ENCODE assay signal across 8 cellular contexts in the genomic region with DNA sequence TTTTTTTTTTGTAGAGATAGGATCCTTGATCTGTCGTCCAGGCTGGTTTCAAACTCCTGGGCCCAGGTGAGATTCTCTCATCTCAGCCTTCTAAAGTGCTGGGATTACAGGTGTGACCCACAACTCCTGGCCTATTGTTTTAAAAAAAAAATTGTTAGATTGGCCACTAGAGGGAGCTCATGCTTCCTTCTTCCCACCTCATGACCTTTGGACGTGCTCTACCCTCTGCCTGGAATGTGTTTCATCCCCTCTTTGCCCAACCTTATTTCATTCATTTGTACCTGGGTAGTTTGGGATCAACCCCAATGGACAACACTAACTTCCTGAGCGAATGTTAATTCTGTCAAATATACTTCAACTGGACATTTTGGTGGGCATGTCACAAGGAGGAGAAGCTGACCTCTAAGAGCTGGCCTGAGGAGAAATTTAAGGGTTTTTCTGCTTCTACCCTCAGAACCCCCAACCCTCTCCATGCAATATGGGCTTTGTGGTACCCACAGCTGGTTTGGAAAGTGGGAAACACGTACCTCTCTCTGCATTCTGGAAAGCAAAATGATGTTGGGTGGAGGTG. TPM values are rescaled to one million over a fixed set of nuclear protein-coding genes. Genes with fewer than 3 reads are reported as not detected.
DNase-seq lines count a peak whose midpoint lies in the region; ATAC-seq and TF ChIP-seq lines count a peak whose summit lies in the region.

No MANE protein-coding gene starts in this region.

- no peak for TF ChIP-seq POLR2A in thyroid gland (IDR thresholded peaks at IDR 0.05)

- H3K79me2 ChIP-seq in Karpas-422 (ENCODE audit: low read length), result no peaks in the 10 kb centered on the region

- peaks cover 30% of the 10 kb centered on the region for H3K9me3 Mint-ChIP-seq in WTC11

- intact Hi-C loops in heart right ventricle (cut with DNase I) (loop anchor here in 1 of 10 donors (10.0 kb wide), 1 partner anchor 179 kb away; the partner anchor contains the start of gene ART3), Right ventricle myocardium superior (cut with DNase I) (no loop called here), thyroid gland (cut with DNase I) (loop anchor here (10.0 kb wide), 1 partner anchor 169 kb away; no protein-coding TSS in a partner anchor)

- peaks cover 3% of the 10 kb centered on the region for H3K27me3 Mint-ChIP-seq in WTC11 (ENCODE audit: low read depth)

- no peak overlapping the region for H3K27ac Mint-ChIP-seq in WTC11

- no peak overlapping the region for H2AFZ ChIP-seq in Karpas-422 (ENCODE audit: low read length)

- peaks cover 16% of the 10 kb centered on the region for H3K36me3 Mint-ChIP-seq in WTC11

- H3K9me3 ChIP-seq in heart right ventricle (no peaks in the 10 kb centered on the region), Karpas-422 (ENCODE audit: low read length) (no peaks in the 10 kb centered on the region), iPS DF 6.9 (ENCODE audit: control insufficient read depth, insufficient read depth, low read length) (no peaks in the 10 kb centered on the region), thyroid gland (no peaks in the 10 kb centered on the region)

- no peaks in the 10 kb centered on the region for H4K20me1 ChIP-seq in Karpas-422 (ENCODE audit: insufficient read depth, low read depth, low read length)

- no peaks in the 10 kb centered on the region for H3K36me3 ChIP-seq in heart right ventricle
- no peaks in the 10 kb centered on the region for H3K36me3 ChIP-seq in Karpas-422 (ENCODE audit: insufficient read depth, low read length)
- no peaks in the 10 kb centered on the region for H3K36me3 ChIP-seq in iPS DF 6.9 (ENCODE audit: control insufficient read depth, insufficient read depth, low read length)
- no peaks in the 10 kb centered on the region for H3K36me3 ChIP-seq in thyroid gland

- H3K4me3 Mint-ChIP-seq in WTC11, result no peak overlapping the region

- H3K9me2 ChIP-seq in Karpas-422 (replicated peaks; ENCODE audit: insufficient read depth, low read length), result no peaks in the 10 kb centered on the region

- H3K4me2 ChIP-seq in Karpas-422 (ENCODE audit: low read depth, low read length, poor library complexity, severe bottlenecking), result no peak overlapping the region

- DNase-seq in heart right ventricle, result no peak
- DNase-seq in Right ventricle myocardium superior, result no peak
- peak; percentile 72 for DNase-seq in Karpas-422
- no peak for DNase-seq in WTC11 (ENCODE audit: low spot score)
- DNase-seq in iPS DF 6.9 (ENCODE audit: low read depth, low spot score), result peak; percentile 55
- DNase-seq in thyroid gland, result no peak
- DNase-seq in GF-D8 (lab: John Stamatoyannopoulos, UW), result no peak
- DNase-seq in stimulated activated CD4-positive, alpha-beta T cell treated with anti-CD3 and anti-CD28 coated beads, Interleukin-4, amount 100 ng/mL, for 24 hours, result no peak

- peaks cover 0 to 10% (median 0%) of the 10 kb centered on the region in 7 donors for H3K27me3 ChIP-seq in heart right ventricle
- H3K27me3 ChIP-seq in Karpas-422 (ENCODE audit: low read length), result no peaks in the 10 kb centered on the region
- H3K27me3 ChIP-seq in iPS DF 6.9 (ENCODE audit: control insufficient read depth, insufficient read depth, low read length), result no peaks in the 10 kb centered on the region
- no peaks in the 10 kb centered on the region for H3K27me3 ChIP-seq in thyroid gland

- CTCF ChIA-PET in WTC11 (lab: Charles Lee), result interaction anchor here (0.6 to 3.4 kb wide), 38 partner anchors 9 to 411 kb away, joined by 3 to 54 read pairs (median 5); partner anchors contain the start of genes CXCL11, NAAA and STBD1

- no peaks in the 10 kb centered on the region for H3K4me1 Mint-ChIP-seq in WTC11

- TF ChIP-seq CTCF in heart right ventricle (IDR thresholded peaks at IDR 0.05), result peak; percentile 16 to 68 (median 60)
- peak; percentile 73 for TF ChIP-seq CTCF in WTC11 (IDR thresholded peaks at IDR 0.05)
- peak; percentile 31 to 74 (median 50) for TF ChIP-seq CTCF in thyroid gland (IDR thresholded peaks at IDR 0.05)

- ATAC-seq in heart right ventricle (peak in 4 of 8 donors; percentile 31 to 61 (median 54)), Right ventricle myocardium superior (ENCODE audit: poor library complexity) (no peak), WTC11 (peak; percentile 85)

- POLR2A ChIA-PET in WTC11 (lab: Charles Lee), result interaction anchor here (0.6 kb wide), 1 partner anchor 12 kb away, joined by 4 read pairs; no protein-coding TSS in a partner anchor

- no peak overlapping the region for H3K27ac ChIP-seq in heart right ventricle
- H3K27ac ChIP-seq in Karpas-422 (ENCODE audit: low read length), result no peak overlapping the region
- H3K27ac ChIP-seq in iPS DF 6.9 (ENCODE audit: low read length), result no peak overlapping the region
- no peak overlapping the region for H3K27ac ChIP-seq in thyroid gland

- WGBS in heart right ventricle, 2 donors, result 52 to 58% methylated on average over 4 of the region's 4 CpGs
- no CpG with 5 or more reads among the region's 4 CpGs for WGBS in iPS DF 6.9 (ENCODE audit: insufficient coverage, insufficient read length)
- WGBS in thyroid gland, 2 donors, result 49 to 53% methylated on average over 4 of the region's 4 CpGs

- no peak overlapping the region for H3K4me3 ChIP-seq in heart right ventricle
- H3K4me3 ChIP-seq in Karpas-422 (ENCODE audit: low read length), result no peak overlapping the region
- H3K4me3 ChIP-seq in iPS DF 6.9 (ENCODE audit: low read length), result no peak overlapping the region
- H3K4me3 ChIP-seq in thyroid gland (replicated peaks in 1 of 3), result no peak overlapping the region

- no peak overlapping the region for H3K9ac ChIP-seq in Karpas-422 (ENCODE audit: low read length)

- H3K4me1 ChIP-seq in heart right ventricle (no peaks in the 10 kb centered on the region), Karpas-422 (ENCODE audit: low read length) (no peaks in the 10 kb centered on the region), iPS DF 6.9 (ENCODE audit: control insufficient read depth, insufficient read depth, low read length) (no peaks in the 10 kb centered on the region), thyroid gland (no peaks in the 10 kb centered on the region)

TF ChIP-seq in WTC11, 78 proteins besides CTCF, POLR2A, EP300 and RAD21:
- TF ChIP-seq ERG (CRISPR knock-in tag; IDR thresholded peaks at IDR 0.05), result no peak
- no peak for TF ChIP-seq NFATC4 (CRISPR knock-in tag; IDR thresholded peaks at IDR 0.05)
- TF ChIP-seq ELF4 (CRISPR knock-in tag; IDR thresholded peaks at IDR 0.05; ENCODE audit: low read depth), result no peak

RNA-seq across cellular contexts. Expression of gene PPEF2, which starts 6.4 kb away (rescaled TPM):
- total RNA-seq in heart right ventricle (not detected), Right ventricle myocardium superior (not detected), WTC11 (2021) (0.16 TPM in 1 of 3 replicates, not detected in the others), thyroid gland (not detected)
- polyA plus RNA-seq in heart right ventricle, result not detected
- not detected in 2 replicates for total RNA-seq in Karpas-422 (2014; rRNA removed; shearing (Covaris generic); ENCODE audit: low replicate concordance)

RNA-seq across cellular contexts. Expression of gene NAAA, which starts 45.0 kb away (rescaled TPM):
- 10 to 100 TPM in 9 of 10 donors, 1 to 10 TPM in 1; 6.4 to 27.4 (median 14.5) TPM for total RNA-seq in heart right ventricle
- 1 to 10 TPM; 6.9 to 7.5 TPM for polyA plus RNA-seq in heart right ventricle
- total RNA-seq in Right ventricle myocardium superior, result 7.4 TPM
- 13.8 and 15.1 TPM in 2 replicates for total RNA-seq in Karpas-422 (2014; rRNA removed; shearing (Covaris generic); ENCODE audit: low replicate concordance)
- total RNA-seq in WTC11 (2021), result 7.1 to 9.0 TPM (median 8.2 TPM) in 3 replicates
- 10 to 100 TPM; 54.2 to 93.5 (median 68.5) TPM for total RNA-seq in thyroid gland

Comparison
In these comparisons a context has a peak if more than half of its experiments do, and no peak if none do; other contexts are left out.
1. DNase-seq: peak in Karpas-422 (single experiment) and iPS DF 6.9 (single experiment); none in heart right ventricle (0 of 2), Right ventricle myocardium superior (single experiment), WTC11 (single experiment), thyroid gland (0 of 2), GF-D8 (single experiment) and stimulated activated CD4-positive, alpha-beta T cell treated with anti-CD3 and anti-CD28 coated beads, Interleukin-4, amount 100 ng/mL, for 24 hours (single experiment).
2. Peak in every context shown above with its lines, with median percentiles within 50 percentile points of each other: CTCF ChIP-seq.